Comparison of ENCODE assay signal across 21 cellular contexts in genomic region chr7:29639386-29639785, GRCh38.
A peak's percentile ranks its signal among the peaks of the same experiment; 100 is the strongest.
DNase-seq lines count a peak whose midpoint lies in the region; ATAC-seq and TF ChIP-seq lines count a peak whose summit lies in the region.
"Had no signal": no experiment of that assay in that cellular context is flagged by ENCODE, and none has a peak within 500 bp of the region (broad histone marks: within the 10 kb centered on the region; RNA-seq: fewer than 3 reads in every experiment).

No MANE protein-coding gene starts in this region.

- H3K9ac ChIP-seq in MM.1S (ENCODE audit: low read length) = peak overlapping the region; percentile 78
- H3K9ac ChIP-seq: BLaER1 had no signal

- H3K4me3 Mint-ChIP-seq in mesothelial cell of epicardium = no peak overlapping the region
- no peak overlapping the region for H3K4me3 Mint-ChIP-seq in natural killer cell treated with Interleukin-12 subunit alpha and Interleukin-12 subunit beta and Interleukin-15 and Interleukin-18, amount 100 ng/mL, for 72 hours
- H3K4me3 Mint-ChIP-seq: B cell; CD4-positive, CD25-positive, alpha-beta regulatory T cell; CD8-positive, alpha-beta T cell had no signal

- no peaks in the 10 kb centered on the region for H3K9me3 ChIP-seq in MM.1S (replicated peaks; ENCODE audit: insufficient read depth, low read length)
- H3K9me3 ChIP-seq: BLaER1, Caco-2 had no signal

- DNase-seq in GM12865 (ENCODE audit: low read depth) = peak; percentile 0
- DNase-seq in MM.1S = peak; percentile 82
- DNase-seq in RPMI8226 = peak; percentile 93
- no peak for DNase-seq in mesothelial cell of epicardium (ENCODE audit: low spot score in 2 of 2, unreplicated experiment in 2 of 2)
- DNase-seq in GM13977 (ENCODE audit: low spot score) = no peak
- no peak for DNase-seq in NCI-H345 (lab: John Stamatoyannopoulos, UW)
- no peak for DNase-seq in natural killer cell treated with Interleukin-12 subunit alpha and Interleukin-12 subunit beta and Interleukin-15 and Interleukin-18, amount 100 ng/mL, for 72 hours (ENCODE audit: low spot score)
- DNase-seq in NCI-H2171 treated with DMSO at 0.1 percent for 48 hours (lab: John Stamatoyannopoulos, UW) = no peak
- DNase-seq: Caco-2; CD4-positive, CD25-positive, alpha-beta regulatory T cell; CD8-positive, alpha-beta T cell; DMS 273 treated with DMSO at 0.1 percent for 48 hours; DMS79; EL; GDM1; GOT3; HCEC 1CT had no signal

- TF ChIP-seq CTCF in GM12865 (IDR thresholded peaks at IDR 0.05; ENCODE audit: insufficient read depth, low read depth, low read length, missing control alignments) = no peak
- TF ChIP-seq CTCF in MM.1S (IDR thresholded peaks at IDR 0.05; ENCODE audit: low read length) = no peak
- TF ChIP-seq CTCF in mesothelial cell of epicardium (IDR thresholded peaks at IDR 0.05; ENCODE audit: unreplicated experiment) = no peak
- no peak for TF ChIP-seq CTCF in GM13977 (IDR thresholded peaks at IDR 0.05; ENCODE audit: extremely low read depth, insufficient read depth, missing control alignments)

- H3K9me2 ChIP-seq in MM.1S (replicated peaks; ENCODE audit: insufficient read depth, low read length) = no peaks in the 10 kb centered on the region

- peak overlapping the region; percentile 97 for H3K4me2 ChIP-seq in MM.1S (ENCODE audit: low read depth, low read length)
- H3K4me2 ChIP-seq: BLaER1 had no signal

- H3K27ac Mint-ChIP-seq in mesothelial cell of epicardium = peak overlapping the region; percentile 86
- H3K27ac Mint-ChIP-seq in natural killer cell treated with Interleukin-12 subunit alpha and Interleukin-12 subunit beta and Interleukin-15 and Interleukin-18, amount 100 ng/mL, for 72 hours = no peak overlapping the region
- H3K27ac Mint-ChIP-seq: B cell; CD4-positive, CD25-positive, alpha-beta regulatory T cell; CD8-positive, alpha-beta T cell had no signal

- no peak overlapping the region for H3K4me3 ChIP-seq in GM12865 (ENCODE audit: low read depth, low read length)
- peak overlapping the region; percentile 53 for H3K4me3 ChIP-seq in MM.1S (ENCODE audit: low read length)
- H3K4me3 ChIP-seq: BLaER1 had no signal

- in situ Hi-C loops in GM13977 (cut with MboI; ENCODE audit: low pct_unique_long_range_greater_than_20kb, low sequenced_read_pairs, unreplicated experiment) = no loop called here

- no peaks in the 10 kb centered on the region for H3K27me3 Mint-ChIP-seq in mesothelial cell of epicardium (ENCODE audit: low read depth)
- no peaks in the 10 kb centered on the region for H3K27me3 Mint-ChIP-seq in natural killer cell treated with Interleukin-12 subunit alpha and Interleukin-12 subunit beta and Interleukin-15 and Interleukin-18, amount 100 ng/mL, for 72 hours
- H3K27me3 Mint-ChIP-seq: B cell; CD4-positive, CD25-positive, alpha-beta regulatory T cell had no signal

- H3K9me3 Mint-ChIP-seq in mesothelial cell of epicardium = no peaks in the 10 kb centered on the region
- no peaks in the 10 kb centered on the region for H3K9me3 Mint-ChIP-seq in natural killer cell treated with Interleukin-12 subunit alpha and Interleukin-12 subunit beta and Interleukin-15 and Interleukin-18, amount 100 ng/mL, for 72 hours
- H3K9me3 Mint-ChIP-seq: CD4-positive, CD25-positive, alpha-beta regulatory T cell; CD8-positive, alpha-beta T cell had no signal

- no peak for ATAC-seq in natural killer cell treated with Interleukin-12 subunit alpha and Interleukin-12 subunit beta and Interleukin-15 and Interleukin-18, amount 100 ng/mL, for 72 hours
- ATAC-seq: CD8-positive, alpha-beta T cell had no signal

- H3K4me1 ChIP-seq in MM.1S (ENCODE audit: low read length) = peaks cover 41% of the 10 kb centered on the region
- H3K4me1 ChIP-seq: Caco-2 had no signal

- no peaks in the 10 kb centered on the region for H4K20me1 ChIP-seq in MM.1S (ENCODE audit: insufficient read depth, low read length)
- H4K20me1 ChIP-seq: BLaER1 had no signal

- peaks cover 16% of the 10 kb centered on the region for H3K4me1 Mint-ChIP-seq in mesothelial cell of epicardium
- H3K4me1 Mint-ChIP-seq in natural killer cell treated with Interleukin-12 subunit alpha and Interleukin-12 subunit beta and Interleukin-15 and Interleukin-18, amount 100 ng/mL, for 72 hours (ENCODE audit: low read depth in 2 of 2) = no peaks in the 10 kb centered on the region
- H3K4me1 Mint-ChIP-seq: B cell; CD4-positive, CD25-positive, alpha-beta regulatory T cell had no signal

- peaks cover 25% of the 10 kb centered on the region for H3F3A ChIP-seq in MM.1S (ENCODE audit: insufficient read depth, low read length)

- H3K36me3 ChIP-seq in MM.1S (replicated peaks; ENCODE audit: insufficient read depth, low read length) = no peaks in the 10 kb centered on the region
- H3K36me3 ChIP-seq: BLaER1 had no signal

- H2AFZ ChIP-seq in MM.1S (ENCODE audit: low read length) = no peak overlapping the region; the same call in 1 of the 2 replicates

- H3K79me2 ChIP-seq in MM.1S (ENCODE audit: low read length) = peaks cover 16% of the 10 kb centered on the region

- H3K27ac ChIP-seq in MM.1S (ENCODE audit: low read length) = peak overlapping the region; percentile 98
- H3K27ac ChIP-seq: 22Rv1, BLaER1, C4-2B had no signal

- no peaks in the 10 kb centered on the region for H3K27me3 ChIP-seq in MM.1S (replicated peaks; ENCODE audit: insufficient read depth, low read length)
- H3K27me3 ChIP-seq: BLaER1 had no signal

- no peaks in the 10 kb centered on the region for H3K36me3 Mint-ChIP-seq in mesothelial cell of epicardium
- H3K36me3 Mint-ChIP-seq in natural killer cell treated with Interleukin-12 subunit alpha and Interleukin-12 subunit beta and Interleukin-15 and Interleukin-18, amount 100 ng/mL, for 72 hours = no peaks in the 10 kb centered on the region
- H3K36me3 Mint-ChIP-seq: CD4-positive, CD25-positive, alpha-beta regulatory T cell; CD8-positive, alpha-beta T cell had no signal

Comparison
In these comparisons a context has a peak if more than half of its experiments do, and no peak if none do; other contexts are left out.
1. DNase-seq: peak in GM12865 (single experiment), MM.1S (single experiment) and RPMI8226 (single experiment); none in mesothelial cell of epicardium (0 of 2), GM13977 (single experiment), NCI-H345 (single experiment), natural killer cell treated with Interleukin-12 subunit alpha and Interleukin-12 subunit beta and Interleukin-15 and Interleukin-18, amount 100 ng/mL, for 72 hours (single experiment) and NCI-H2171 treated with DMSO at 0.1 percent for 48 hours (single experiment).